ENCODE assay signal across 1 cellular context in the genomic region with DNA sequence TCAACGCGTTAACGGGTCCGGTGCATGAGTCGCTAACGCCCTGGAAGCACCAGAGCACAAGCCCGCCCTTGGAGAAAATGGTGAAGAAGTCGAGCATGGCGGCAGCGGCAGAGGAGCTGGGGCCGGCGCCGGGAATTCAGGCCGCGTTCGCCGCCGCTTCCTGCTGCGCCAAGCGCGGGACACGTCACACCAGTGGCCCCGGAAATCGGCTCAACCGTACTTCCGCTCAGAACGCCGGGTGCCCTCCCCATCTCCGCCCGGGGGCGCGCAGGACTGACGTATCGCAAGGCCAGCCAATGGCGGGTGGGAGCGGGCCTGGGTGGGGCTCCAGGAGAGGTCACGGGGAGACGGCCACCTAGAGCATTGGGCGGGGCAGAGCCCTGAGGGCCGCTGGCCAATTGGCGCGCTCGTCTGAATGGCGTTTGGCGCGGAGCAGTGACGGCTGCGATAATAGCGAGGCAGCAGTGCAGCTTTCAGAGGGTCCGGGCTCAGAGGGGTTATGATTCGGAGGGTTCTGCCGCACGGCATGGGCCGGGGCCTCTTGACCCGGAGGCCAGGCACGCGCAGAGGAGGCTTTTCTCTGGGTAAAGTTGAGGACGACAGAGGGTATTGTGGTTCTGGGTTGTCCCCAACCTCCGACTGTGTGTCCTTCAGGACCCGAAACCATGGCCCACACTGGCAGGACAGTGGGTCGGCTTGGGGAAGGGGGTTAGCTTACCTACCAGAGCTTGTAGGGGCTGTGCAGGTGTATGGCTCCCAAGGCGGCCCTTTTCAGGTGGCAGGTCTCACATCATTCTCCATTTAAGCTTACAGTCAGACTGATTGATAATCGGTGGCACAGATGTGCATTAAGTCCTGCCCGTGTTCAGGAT.
TF ChIP-seq lines count a peak whose summit lies in the region.

A gene (plus strand): TSS at position 447 of the 872 bp plus-strand sequence. CDS start 53 bp downstream, at position 500.
A gene with protein sequence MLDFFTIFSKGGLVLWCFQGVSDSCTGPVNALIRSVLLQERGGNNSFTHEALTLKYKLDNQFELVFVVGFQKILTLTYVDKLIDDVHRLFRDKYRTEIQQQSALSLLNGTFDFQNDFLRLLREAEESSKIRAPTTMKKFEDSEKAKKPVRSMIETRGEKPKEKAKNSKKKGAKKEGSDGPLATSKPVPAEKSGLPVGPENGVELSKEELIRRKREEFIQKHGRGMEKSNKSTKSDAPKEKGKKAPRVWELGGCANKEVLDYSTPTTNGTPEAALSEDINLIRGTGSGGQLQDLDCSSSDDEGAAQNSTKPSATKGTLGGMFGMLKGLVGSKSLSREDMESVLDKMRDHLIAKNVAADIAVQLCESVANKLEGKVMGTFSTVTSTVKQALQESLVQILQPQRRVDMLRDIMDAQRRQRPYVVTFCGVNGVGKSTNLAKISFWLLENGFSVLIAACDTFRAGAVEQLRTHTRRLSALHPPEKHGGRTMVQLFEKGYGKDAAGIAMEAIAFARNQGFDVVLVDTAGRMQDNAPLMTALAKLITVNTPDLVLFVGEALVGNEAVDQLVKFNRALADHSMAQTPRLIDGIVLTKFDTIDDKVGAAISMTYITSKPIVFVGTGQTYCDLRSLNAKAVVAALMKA (minus strand): TSS at position 188 of the 872 bp plus-strand sequence. CDS start 91 bp downstream, at position 97.

TF ChIP-seq in HepG2, 621 proteins besides CTCF, POLR2A, EP300 and RAD21 (continued from another document and continues in another):
- no peak for TF ChIP-seq FIP1L1 (IDR thresholded peaks at IDR 0.05; ENCODE audit: borderline replicate concordance, insufficient read depth, low read depth, low read length)
- TF ChIP-seq REPIN1 (CRISPR knock-in tag; IDR thresholded peaks at IDR 0.05; ENCODE audit: borderline replicate concordance, low read depth): peak; percentile 74
- peak; percentile 84; the same call in 1 of the 2 replicates for TF ChIP-seq GLI4 (CRISPR knock-in tag; IDR thresholded peaks at IDR 0.05; ENCODE audit: borderline replicate concordance)
- TF ChIP-seq ARHGAP35 (CRISPR knock-in tag; IDR thresholded peaks at IDR 0.05; ENCODE audit: borderline replicate concordance): no peak
- no peak for TF ChIP-seq ZNF644 (CRISPR knock-in tag; IDR thresholded peaks at IDR 0.05; ENCODE audit: low read depth)
- TF ChIP-seq HDAC6 (IDR thresholded peaks at IDR 0.05; ENCODE audit: low read depth, low read length): no peak
- TF ChIP-seq, protein P1, sequence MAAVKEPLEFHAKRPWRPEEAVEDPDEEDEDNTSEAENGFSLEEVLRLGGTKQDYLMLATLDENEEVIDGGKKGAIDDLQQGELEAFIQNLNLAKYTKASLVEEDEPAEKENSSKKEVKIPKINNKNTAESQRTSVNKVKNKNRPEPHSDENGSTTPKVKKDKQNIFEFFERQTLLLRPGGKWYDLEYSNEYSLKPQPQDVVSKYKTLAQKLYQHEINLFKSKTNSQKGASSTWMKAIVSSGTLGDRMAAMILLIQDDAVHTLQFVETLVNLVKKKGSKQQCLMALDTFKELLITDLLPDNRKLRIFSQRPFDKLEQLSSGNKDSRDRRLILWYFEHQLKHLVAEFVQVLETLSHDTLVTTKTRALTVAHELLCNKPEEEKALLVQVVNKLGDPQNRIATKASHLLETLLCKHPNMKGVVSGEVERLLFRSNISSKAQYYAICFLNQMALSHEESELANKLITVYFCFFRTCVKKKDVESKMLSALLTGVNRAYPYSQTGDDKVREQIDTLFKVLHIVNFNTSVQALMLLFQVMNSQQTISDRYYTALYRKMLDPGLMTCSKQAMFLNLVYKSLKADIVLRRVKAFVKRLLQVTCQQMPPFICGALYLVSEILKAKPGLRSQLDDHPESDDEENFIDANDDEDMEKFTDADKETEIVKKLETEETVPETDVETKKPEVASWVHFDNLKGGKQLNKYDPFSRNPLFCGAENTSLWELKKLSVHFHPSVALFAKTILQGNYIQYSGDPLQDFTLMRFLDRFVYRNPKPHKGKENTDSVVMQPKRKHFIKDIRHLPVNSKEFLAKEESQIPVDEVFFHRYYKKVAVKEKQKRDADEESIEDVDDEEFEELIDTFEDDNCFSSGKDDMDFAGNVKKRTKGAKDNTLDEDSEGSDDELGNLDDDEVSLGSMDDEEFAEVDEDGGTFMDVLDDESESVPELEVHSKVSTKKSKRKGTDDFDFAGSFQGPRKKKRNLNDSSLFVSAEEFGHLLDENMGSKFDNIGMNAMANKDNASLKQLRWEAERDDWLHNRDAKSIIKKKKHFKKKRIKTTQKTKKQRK (IDR thresholded peaks at IDR 0.05; ENCODE audit: low read length): no peak
- no peak for TF ChIP-seq SCMH1 (CRISPR knock-in tag; IDR thresholded peaks at IDR 0.05; ENCODE audit: borderline replicate concordance)
- no peak for TF ChIP-seq PHF5A (CRISPR knock-in tag; IDR thresholded peaks at IDR 0.05; ENCODE audit: low read depth, unreplicated experiment)
- TF ChIP-seq SRF (IDR thresholded peaks at IDR 0.05; ENCODE audit: low read depth, low read length): peak; percentile 35; the same call in 1 of the 2 replicates
- TF ChIP-seq HCFC1 (IDR thresholded peaks at IDR 0.05; ENCODE audit: low read depth, low read length): peak; percentile 69
- TF ChIP-seq ZMYM3 (CRISPR knock-in tag; IDR thresholded peaks at IDR 0.05): no peak
- TF ChIP-seq ZNF850 (CRISPR knock-in tag; conservative IDR thresholded peaks at IDR 0.05): no peak
- TF ChIP-seq ZNF354B (CRISPR knock-in tag; IDR thresholded peaks at IDR 0.05): no peak
- TF ChIP-seq, protein P2, sequence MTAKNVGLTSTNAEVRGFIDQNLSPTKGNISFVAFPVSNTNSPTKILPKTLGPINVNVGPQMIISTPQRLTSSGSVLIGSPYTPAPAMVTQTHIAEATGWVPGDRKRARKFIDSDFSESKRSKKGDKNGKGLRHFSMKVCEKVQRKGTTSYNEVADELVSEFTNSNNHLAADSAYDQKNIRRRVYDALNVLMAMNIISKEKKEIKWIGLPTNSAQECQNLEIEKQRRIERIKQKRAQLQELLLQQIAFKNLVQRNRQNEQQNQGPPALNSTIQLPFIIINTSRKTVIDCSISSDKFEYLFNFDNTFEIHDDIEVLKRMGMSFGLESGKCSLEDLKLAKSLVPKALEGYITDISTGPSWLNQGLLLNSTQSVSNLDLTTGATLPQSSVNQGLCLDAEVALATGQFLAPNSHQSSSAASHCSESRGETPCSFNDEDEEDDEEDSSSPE (CRISPR knock-in tag; IDR thresholded peaks at IDR 0.05): peak; percentile 90
- no peak for TF ChIP-seq HMG20A (CRISPR knock-in tag; IDR thresholded peaks at IDR 0.05; ENCODE audit: borderline replicate concordance)
- TF ChIP-seq ZNF34 (CRISPR knock-in tag; IDR thresholded peaks at IDR 0.05; ENCODE audit: borderline replicate concordance): 0 out of 2 replicates have a peak, but pooled peaks have one; percentile 61
- TF ChIP-seq NONO (IDR thresholded peaks at IDR 0.05): no peak
- TF ChIP-seq NONO (CRISPR knock-in tag; conservative IDR thresholded peaks at IDR 0.05): peak; percentile 84
- TF ChIP-seq GFI1 (CRISPR knock-in tag; IDR thresholded peaks at IDR 0.05; ENCODE audit: borderline replicate concordance): peak; percentile 21; the same call in 1 of the 2 replicates
- TF ChIP-seq CC2D1A (CRISPR knock-in tag; IDR thresholded peaks at IDR 0.05): no peak
- TF ChIP-seq ZNF589 (CRISPR knock-in tag; conservative IDR thresholded peaks at IDR 0.05): no peak
- TF ChIP-seq RFXAP (CRISPR knock-in tag; IDR thresholded peaks at IDR 0.05; ENCODE audit: borderline replicate concordance): peak; percentile 70; the same call in 1 of the 2 replicates
- peak; percentile 60; the same call in 1 of the 2 replicates for TF ChIP-seq HNRNPL (IDR thresholded peaks at IDR 0.05; ENCODE audit: low read depth, low read length)
- no peak for TF ChIP-seq SRSF1 (optimal IDR thresholded peaks at IDR 0.05; ENCODE audit: low read depth, low read length)
- TF ChIP-seq, protein P3, sequence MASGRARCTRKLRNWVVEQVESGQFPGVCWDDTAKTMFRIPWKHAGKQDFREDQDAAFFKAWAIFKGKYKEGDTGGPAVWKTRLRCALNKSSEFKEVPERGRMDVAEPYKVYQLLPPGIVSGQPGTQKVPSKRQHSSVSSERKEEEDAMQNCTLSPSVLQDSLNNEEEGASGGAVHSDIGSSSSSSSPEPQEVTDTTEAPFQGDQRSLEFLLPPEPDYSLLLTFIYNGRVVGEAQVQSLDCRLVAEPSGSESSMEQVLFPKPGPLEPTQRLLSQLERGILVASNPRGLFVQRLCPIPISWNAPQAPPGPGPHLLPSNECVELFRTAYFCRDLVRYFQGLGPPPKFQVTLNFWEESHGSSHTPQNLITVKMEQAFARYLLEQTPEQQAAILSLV (CRISPR knock-in tag; IDR thresholded peaks at IDR 0.05; ENCODE audit: borderline replicate concordance): no peak
- no peak for TF ChIP-seq EHMT2 (IDR thresholded peaks at IDR 0.05; ENCODE audit: borderline replicate concordance, low read depth, low read length)
- peak in 1 of 2 experiments; percentile 89; a peak in 1 of 4 replicates for TF ChIP-seq KLF16 (CRISPR knock-in tag; IDR thresholded peaks at IDR 0.05)
- no peak for TF ChIP-seq ZBTB1 (CRISPR knock-in tag; IDR thresholded peaks at IDR 0.05; ENCODE audit: borderline replicate concordance)
- peak; percentile 83 for TF ChIP-seq NAIF1 (CRISPR knock-in tag; IDR thresholded peaks at IDR 0.05; ENCODE audit: borderline replicate concordance)
- TF ChIP-seq, protein P4, sequence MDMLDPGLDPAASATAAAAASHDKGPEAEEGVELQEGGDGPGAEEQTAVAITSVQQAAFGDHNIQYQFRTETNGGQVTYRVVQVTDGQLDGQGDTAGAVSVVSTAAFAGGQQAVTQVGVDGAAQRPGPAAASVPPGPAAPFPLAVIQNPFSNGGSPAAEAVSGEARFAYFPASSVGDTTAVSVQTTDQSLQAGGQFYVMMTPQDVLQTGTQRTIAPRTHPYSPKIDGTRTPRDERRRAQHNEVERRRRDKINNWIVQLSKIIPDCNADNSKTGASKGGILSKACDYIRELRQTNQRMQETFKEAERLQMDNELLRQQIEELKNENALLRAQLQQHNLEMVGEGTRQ (IDR thresholded peaks at IDR 0.05; ENCODE audit: low read depth, low read length): peak; percentile 78
- TF ChIP-seq, protein P4 (CRISPR knock-in tag; IDR thresholded peaks at IDR 0.05; ENCODE audit: borderline replicate concordance): peak; percentile 93; the same call in 1 of the 2 replicates
- TF ChIP-seq HIVEP1 (CRISPR knock-in tag; IDR thresholded peaks at IDR 0.05): no peak
- peak; percentile 39; the same call in 1 of the 2 replicates for TF ChIP-seq ATF7-NPFF (CRISPR knock-in tag; IDR thresholded peaks at IDR 0.05; ENCODE audit: low read depth)
- TF ChIP-seq FOXK2 (IDR thresholded peaks at IDR 0.05): no peak
- no peak for TF ChIP-seq CHCHD3 (CRISPR knock-in tag; IDR thresholded peaks at IDR 0.05)
- TF ChIP-seq SALL1 (CRISPR knock-in tag; IDR thresholded peaks at IDR 0.05): peak; percentile 72
- TF ChIP-seq ZNF510 (CRISPR knock-in tag; IDR thresholded peaks at IDR 0.05; ENCODE audit: low read depth): peak; percentile 68; the same call in 1 of the 2 replicates
- TF ChIP-seq, protein P5, sequence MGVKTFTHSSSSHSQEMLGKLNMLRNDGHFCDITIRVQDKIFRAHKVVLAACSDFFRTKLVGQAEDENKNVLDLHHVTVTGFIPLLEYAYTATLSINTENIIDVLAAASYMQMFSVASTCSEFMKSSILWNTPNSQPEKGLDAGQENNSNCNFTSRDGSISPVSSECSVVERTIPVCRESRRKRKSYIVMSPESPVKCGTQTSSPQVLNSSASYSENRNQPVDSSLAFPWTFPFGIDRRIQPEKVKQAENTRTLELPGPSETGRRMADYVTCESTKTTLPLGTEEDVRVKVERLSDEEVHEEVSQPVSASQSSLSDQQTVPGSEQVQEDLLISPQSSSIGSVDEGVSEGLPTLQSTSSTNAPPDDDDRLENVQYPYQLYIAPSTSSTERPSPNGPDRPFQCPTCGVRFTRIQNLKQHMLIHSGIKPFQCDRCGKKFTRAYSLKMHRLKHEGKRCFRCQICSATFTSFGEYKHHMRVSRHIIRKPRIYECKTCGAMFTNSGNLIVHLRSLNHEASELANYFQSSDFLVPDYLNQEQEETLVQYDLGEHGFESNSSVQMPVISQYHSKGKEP (CRISPR knock-in tag; IDR thresholded peaks at IDR 0.05): no peak; the same call in 1 of the 2 replicates
- no peak for TF ChIP-seq ZNF552 (CRISPR knock-in tag; IDR thresholded peaks at IDR 0.05; ENCODE audit: borderline replicate concordance)
- TF ChIP-seq, protein P6, sequence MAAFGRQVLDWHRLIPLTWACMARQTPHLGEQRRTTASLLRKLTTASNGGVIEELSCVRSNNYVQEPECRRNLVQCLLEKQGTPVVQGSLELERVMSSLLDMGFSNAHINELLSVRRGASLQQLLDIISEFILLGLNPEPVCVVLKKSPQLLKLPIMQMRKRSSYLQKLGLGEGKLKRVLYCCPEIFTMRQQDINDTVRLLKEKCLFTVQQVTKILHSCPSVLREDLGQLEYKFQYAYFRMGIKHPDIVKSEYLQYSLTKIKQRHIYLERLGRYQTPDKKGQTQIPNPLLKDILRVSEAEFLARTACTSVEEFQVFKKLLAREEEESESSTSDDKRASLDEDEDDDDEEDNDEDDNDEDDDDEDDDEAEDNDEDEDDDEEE (CRISPR knock-in tag; IDR thresholded peaks at IDR 0.05): no peak; the same call in 1 of the 2 replicates
- TF ChIP-seq SNAPC2 (CRISPR knock-in tag; IDR thresholded peaks at IDR 0.05): 0 out of 2 replicates have a peak, but pooled peaks have one; percentile 6
- TF ChIP-seq PAWR (CRISPR knock-in tag; IDR thresholded peaks at IDR 0.05; ENCODE audit: borderline replicate concordance): peak; percentile 89; the same call in 1 of the 2 replicates
- TF ChIP-seq TBP (CRISPR knock-in tag; IDR thresholded peaks at IDR 0.05): no peak
- no peak for TF ChIP-seq ARNT (IDR thresholded peaks at IDR 0.05)
- TF ChIP-seq, protein P7, sequence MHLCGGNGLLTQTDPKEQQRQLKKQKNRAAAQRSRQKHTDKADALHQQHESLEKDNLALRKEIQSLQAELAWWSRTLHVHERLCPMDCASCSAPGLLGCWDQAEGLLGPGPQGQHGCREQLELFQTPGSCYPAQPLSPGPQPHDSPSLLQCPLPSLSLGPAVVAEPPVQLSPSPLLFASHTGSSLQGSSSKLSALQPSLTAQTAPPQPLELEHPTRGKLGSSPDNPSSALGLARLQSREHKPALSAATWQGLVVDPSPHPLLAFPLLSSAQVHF (CRISPR knock-in tag; IDR thresholded peaks at IDR 0.05): no peak
- no peak for TF ChIP-seq ZNF530 (CRISPR knock-in tag; IDR thresholded peaks at IDR 0.05; ENCODE audit: low read depth)
- TF ChIP-seq, protein P8, sequence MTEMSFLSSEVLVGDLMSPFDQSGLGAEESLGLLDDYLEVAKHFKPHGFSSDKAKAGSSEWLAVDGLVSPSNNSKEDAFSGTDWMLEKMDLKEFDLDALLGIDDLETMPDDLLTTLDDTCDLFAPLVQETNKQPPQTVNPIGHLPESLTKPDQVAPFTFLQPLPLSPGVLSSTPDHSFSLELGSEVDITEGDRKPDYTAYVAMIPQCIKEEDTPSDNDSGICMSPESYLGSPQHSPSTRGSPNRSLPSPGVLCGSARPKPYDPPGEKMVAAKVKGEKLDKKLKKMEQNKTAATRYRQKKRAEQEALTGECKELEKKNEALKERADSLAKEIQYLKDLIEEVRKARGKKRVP (CRISPR knock-in tag; IDR thresholded peaks at IDR 0.05): peak in 1 of 2 experiments; percentile 57; a peak in 1 of 4 replicates
- TF ChIP-seq SATB2 (CRISPR knock-in tag; IDR thresholded peaks at IDR 0.05): peak; percentile 74; the same call in 1 of the 2 replicates
- peak; percentile 16; the same call in 1 of the 2 replicates for TF ChIP-seq NCOR1 (IDR thresholded peaks at IDR 0.05; ENCODE audit: borderline replicate concordance, low read length)
- peak; percentile 92 for TF ChIP-seq KMT2B (CRISPR knock-in tag; IDR thresholded peaks at IDR 0.05)
